20 cellular contexts compared by ENCODE assay signal in genomic region chr4:104465201-104465600, GRCh38. TPM values are rescaled to one million over a fixed set of nuclear protein-coding genes. Genes with fewer than 3 reads are reported as not detected.
DNase-seq lines count a peak whose midpoint lies in the region; ATAC-seq, FAIRE-seq and TF ChIP-seq lines count a peak whose summit lies in the region.
"Had no signal": no experiment of that assay in that cellular context is flagged by ENCODE, and none has a peak within 500 bp of the region (broad histone marks: within the 10 kb centered on the region; RNA-seq: fewer than 3 reads in every experiment).

No MANE protein-coding gene starts in this region.

- peak; percentile 6 for FAIRE-seq in D721Med (lab: Jason Lieb, UNC)
- FAIRE-seq: A204.1 had no signal

- intact Hi-C loops in sciatic nerve (cut with DNase I) = no loop called here

- ATAC-seq in sciatic nerve = peak; percentile 50
- ATAC-seq: CD8-positive, alpha-beta T cell had no signal

- H3K4me3 ChIP-seq in cardiac fibroblast (replicated peaks in 1 of 2; ENCODE audit: low read depth in 2 of 2, low read length in 2 of 2) = no peak overlapping the region
- H3K4me3 ChIP-seq: BLaER1 treated with 17β-estradiol and CSF1 and Interleukin-3, amounts not matched to agents 10 nM and 100 nM; Peyer's patch had no signal

- TF ChIP-seq CTCF in D721Med (IDR thresholded peaks at IDR 0.05; ENCODE audit: insufficient read depth, missing control alignments) (no peak), cardiac fibroblast (IDR thresholded peaks at IDR 0.05; ENCODE audit: low read depth, low read length) (no peak)

- DNase-seq in D721Med (ENCODE audit: insufficient read length, low spot score) = no peak
- peak; percentile 2 to 6 for DNase-seq in cardiac fibroblast (ENCODE audit: low read depth in 2 of 2)
- DNase-seq in globus pallidus (ENCODE audit: low spot score) = peak; percentile 55
- DNase-seq in sciatic nerve (ENCODE audit: low spot score) = no peak
- DNase-seq in NCI-H2081 treated with DMSO at 0.1 percent for 48 hours (lab: John Stamatoyannopoulos, UW) = no peak
- DNase-seq in HCEC 1CT = no peak
- DNase-seq in HuH-7 (ENCODE audit: low spot score) = no peak
- DNase-seq: Calu3; CD8-positive, alpha-beta T cell; DMS53; EL; GOT3; NCI-H1092 treated with DMSO at 0.1 percent for 48 hours; NCI-H146; NCI-H2029 treated with DMSO at 0.1 percent for 48 hours; NCI-H446 treated with DMSO at 0.1 percent for 48 hours; Peyer's patch had no signal

RNA-seq across cellular contexts. Expression of gene CXXC4, which starts 29.5 kb away (rescaled TPM):
- total RNA-seq in sciatic nerve = 3.1 TPM
- total RNA-seq: CD8-positive, alpha-beta T cell; LHCN-M2 had no signal

Comparison
In these comparisons a context has a peak if more than half of its experiments do, and no peak if none do; other contexts are left out.
1. DNase-seq: peak in cardiac fibroblast (2 of 2) and globus pallidus (single experiment); none in D721Med (single experiment), sciatic nerve (single experiment), NCI-H2081 treated with DMSO at 0.1 percent for 48 hours (single experiment), HCEC 1CT (single experiment) and HuH-7 (single experiment).